In genomic region chr1:84253041-84253440, GRCh38 we compare ENCODE assay signal across 17 cellular contexts. TPM values are rescaled to one million over a fixed set of nuclear protein-coding genes. Genes with fewer than 3 reads are reported as not detected.
DNase-seq lines count a peak whose midpoint lies in the region; TF ChIP-seq lines count a peak whose summit lies in the region.
"Had no signal": no experiment of that assay in that cellular context is flagged by ENCODE, and none has a peak within 500 bp of the region (broad histone marks: within the 10 kb centered on the region; RNA-seq: fewer than 3 reads in every experiment).

No MANE protein-coding gene starts in this region.

- H3K4me3 ChIP-seq in adipocyte (ENCODE audit: low read length), result no peak overlapping the region
- no peak overlapping the region for H3K4me3 ChIP-seq in fibroblast of pulmonary artery (replicated peaks; ENCODE audit: low read depth, low read length)
- H3K4me3 ChIP-seq in skeletal muscle satellite cell (ENCODE audit: low read length), result no peak overlapping the region
- H3K4me3 ChIP-seq: coronary artery had no signal

- peaks cover 3% of the 10 kb centered on the region for H3K36me3 Mint-ChIP-seq in activated naive CD8-positive, alpha-beta T cell treated with anti-CD3 and anti-CD28 coated beads for 36 hours
- H3K36me3 Mint-ChIP-seq in glutamatergic neuron (ENCODE audit: unreplicated experiment), result no peaks in the 10 kb centered on the region

- no peak overlapping the region for H3K4me2 ChIP-seq in skeletal muscle satellite cell (ENCODE audit: low read length)

- H3K9me3 ChIP-seq in adipocyte (ENCODE audit: control insufficient read depth, low read length), result peaks cover 10% of the 10 kb centered on the region
- no peaks in the 10 kb centered on the region for H3K9me3 ChIP-seq in skeletal muscle satellite cell (replicated peaks; ENCODE audit: low read length)

- no peak overlapping the region for H3K4me3 Mint-ChIP-seq in activated naive CD8-positive, alpha-beta T cell treated with anti-CD3 and anti-CD28 coated beads for 36 hours
- H3K4me3 Mint-ChIP-seq in glutamatergic neuron (ENCODE audit: unreplicated experiment), result no peak overlapping the region
- H3K4me3 Mint-ChIP-seq: activated naive CD4-positive, alpha-beta T cell treated with anti-CD3 and anti-CD28 coated beads, Interleukin-2, amount 50 U/mL, for 24 hours; B cell; stimulated activated naive CD8-positive, alpha-beta T cell treated with anti-CD3 and anti-CD28 coated beads, Interleukin-15, amount 100 ng/mL, for 72 hours had no signal

- H3K9ac ChIP-seq in adipocyte (ENCODE audit: low read length) (no peak overlapping the region), skeletal muscle satellite cell (ENCODE audit: low read depth, low read length) (peak overlapping the region; percentile 22)

- H3K4me1 ChIP-seq in adipocyte (ENCODE audit: control insufficient read depth, insufficient read depth, low read length) (peaks cover 18% of the 10 kb centered on the region), skeletal muscle satellite cell (ENCODE audit: control insufficient read depth, insufficient read depth, low read length) (peaks cover 19% of the 10 kb centered on the region)

- H3K27ac Mint-ChIP-seq in activated naive CD8-positive, alpha-beta T cell treated with anti-CD3 and anti-CD28 coated beads for 36 hours, result no peak overlapping the region
- H3K27ac Mint-ChIP-seq in glutamatergic neuron (ENCODE audit: unreplicated experiment), result no peak overlapping the region
- H3K27ac Mint-ChIP-seq: activated naive CD4-positive, alpha-beta T cell treated with anti-CD3 and anti-CD28 coated beads, Interleukin-2, amount 50 U/mL, for 24 hours; B cell; stimulated activated naive CD8-positive, alpha-beta T cell treated with anti-CD3 and anti-CD28 coated beads, Interleukin-15, amount 100 ng/mL, for 72 hours had no signal

- H3K36me3 ChIP-seq in adipocyte (ENCODE audit: control insufficient read depth, insufficient read depth, low read length, severe bottlenecking) (no peaks in the 10 kb centered on the region), skeletal muscle satellite cell (ENCODE audit: insufficient read depth, low read length) (no peaks in the 10 kb centered on the region)

- TF ChIP-seq CTCF in fibroblast of pulmonary artery (IDR thresholded peaks at IDR 0.05; ENCODE audit: low read length, missing control alignments) (no peak), glutamatergic neuron (IDR thresholded peaks at IDR 0.05; ENCODE audit: partially characterized antibody, unreplicated experiment) (no peak)

- H3K27me3 Mint-ChIP-seq in activated naive CD8-positive, alpha-beta T cell treated with anti-CD3 and anti-CD28 coated beads for 36 hours, result no peaks in the 10 kb centered on the region
- no peaks in the 10 kb centered on the region for H3K27me3 Mint-ChIP-seq in glutamatergic neuron (ENCODE audit: unreplicated experiment)
- H3K27me3 Mint-ChIP-seq: activated naive CD4-positive, alpha-beta T cell treated with anti-CD3 and anti-CD28 coated beads, Interleukin-2, amount 50 U/mL, for 24 hours; B cell; stimulated activated naive CD8-positive, alpha-beta T cell treated with anti-CD3 and anti-CD28 coated beads, Interleukin-15, amount 100 ng/mL, for 72 hours had no signal

- DNase-seq in ELR (ENCODE audit: low read depth), result peak; percentile 59
- DNase-seq in adipocyte (ENCODE audit: low read depth), result peak; percentile 6
- peak; percentile 52 for DNase-seq in fibroblast of pulmonary artery (ENCODE audit: low read depth)
- no peak for DNase-seq in activated naive CD8-positive, alpha-beta T cell treated with anti-CD3 and anti-CD28 coated beads for 36 hours
- DNase-seq in NOMO-1 treated with dmso at 0.1 percent for 144 hours (lab: John Stamatoyannopoulos, UW; ENCODE audit: unreplicated experiment), result no peak
- no peak for DNase-seq in glutamatergic neuron
- no peak for DNase-seq in NCI-H526 treated with DMSO at 0.1 percent for 48 hours (lab: John Stamatoyannopoulos, UW)
- DNase-seq: activated CD4-positive, alpha-beta T cell treated with anti-CD3 and anti-CD28 coated beads for 48 hours; HCEC 1CT; NCI-H1048; NCI-H2171; stimulated activated naive CD8-positive, alpha-beta T cell treated with anti-CD3 and anti-CD28 coated beads, Interleukin-15, amount 100 ng/mL, for 72 hours; T-helper 9 cell had no signal

- peaks cover 14% of the 10 kb centered on the region for H3K9me3 Mint-ChIP-seq in activated naive CD8-positive, alpha-beta T cell treated with anti-CD3 and anti-CD28 coated beads for 36 hours
- H3K9me3 Mint-ChIP-seq in glutamatergic neuron (ENCODE audit: unreplicated experiment), result no peaks in the 10 kb centered on the region

- no peaks in the 10 kb centered on the region for H3K27me3 ChIP-seq in adipocyte (replicated peaks; ENCODE audit: control insufficient read depth, insufficient read depth, low read length)
- H3K27me3 ChIP-seq in skeletal muscle satellite cell (ENCODE audit: control insufficient read depth, insufficient read depth, low read length), result no peaks in the 10 kb centered on the region

- H3K4me1 Mint-ChIP-seq in activated naive CD8-positive, alpha-beta T cell treated with anti-CD3 and anti-CD28 coated beads for 36 hours, result no peaks in the 10 kb centered on the region
- no peaks in the 10 kb centered on the region for H3K4me1 Mint-ChIP-seq in glutamatergic neuron (ENCODE audit: low read depth, unreplicated experiment)
- H3K4me1 Mint-ChIP-seq: activated naive CD4-positive, alpha-beta T cell treated with anti-CD3 and anti-CD28 coated beads, Interleukin-2, amount 50 U/mL, for 24 hours; B cell; stimulated activated naive CD8-positive, alpha-beta T cell treated with anti-CD3 and anti-CD28 coated beads, Interleukin-15, amount 100 ng/mL, for 72 hours had no signal

RNA-seq across cellular contexts. Expression of gene SAMD13, which starts 48.5 kb away (rescaled TPM):
- 0.66 and 1.0 TPM in 2 replicates for total RNA-seq in skeletal muscle satellite cell (2012; rRNA removed)
- 1 to 10 TPM in 1 of 2 experiments, under 1 TPM in 1; 0.84 to 1.1 TPM for total RNA-seq in activated naive CD8-positive, alpha-beta T cell treated with anti-CD3 and anti-CD28 coated beads for 36 hours
- total RNA-seq in glutamatergic neuron (ENCODE audit: unreplicated experiment), result not detected

Comparison
In these comparisons a context has a peak if more than half of its experiments do, and no peak if none do; other contexts are left out.
1. DNase-seq: peak in ELR (single experiment), adipocyte (single experiment) and fibroblast of pulmonary artery (single experiment); none in activated naive CD8-positive, alpha-beta T cell treated with anti-CD3 and anti-CD28 coated beads for 36 hours (single experiment), NOMO-1 treated with dmso at 0.1 percent for 144 hours (single experiment), glutamatergic neuron (single experiment) and NCI-H526 treated with DMSO at 0.1 percent for 48 hours (single experiment).